In the genomic region with DNA sequence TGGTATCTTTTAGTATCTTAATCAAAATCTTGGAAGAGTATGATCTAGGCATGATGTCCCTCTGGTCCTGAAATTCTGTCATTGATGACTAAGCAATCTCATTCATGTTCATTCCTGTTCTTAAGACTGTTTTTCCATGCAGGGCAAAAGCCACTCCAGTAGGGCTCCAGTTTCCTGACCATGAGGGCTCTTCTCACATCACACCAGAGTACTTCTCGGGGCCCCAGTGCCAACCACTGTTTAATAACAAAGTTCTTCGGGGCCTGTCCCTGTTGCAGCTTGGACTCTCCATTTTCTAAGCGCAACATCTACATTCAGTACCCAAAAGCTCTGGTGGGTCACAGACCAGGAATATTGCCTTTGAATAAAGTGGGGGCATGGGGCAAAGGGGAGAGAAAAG, we compare ENCODE assay signal across 8 cellular contexts. TPM values are rescaled to one million over a fixed set of nuclear protein-coding genes. Genes with fewer than 3 reads are reported as not detected.
"Had no signal": no experiment of that assay in that cellular context is flagged by ENCODE, and none has a peak within 500 bp of the region (broad histone marks: within the 10 kb centered on the region; RNA-seq: fewer than 3 reads in every experiment).

No MANE protein-coding gene starts in this region.

- FAIRE-seq: HepG2 had no signal

- H3K36me3 Mint-ChIP-seq: IgD-negative memory B cell had no signal

- DNase-seq: GOT3, H9, HCEC 1CT had no signal

- ATAC-seq: HepG2 had no signal

- H3K4me3 Mint-ChIP-seq: H9 had no signal

- H3K9me3 Mint-ChIP-seq: H9 had no signal

- H3K27ac Mint-ChIP-seq: H9, IgD-negative memory B cell had no signal

- H3K27ac ChIP-seq: HL-60 had no signal

RNA-seq across cellular contexts. Expression of a gene that starts 52.0 kb away (rescaled TPM):
- total RNA-seq: H4, H9, HepG2, HT1080 had no signal
- polyA plus RNA-seq: HepG2, IgD-negative memory B cell had no signal
